ENCODE assay signal across 25 cellular contexts in the genomic region with DNA sequence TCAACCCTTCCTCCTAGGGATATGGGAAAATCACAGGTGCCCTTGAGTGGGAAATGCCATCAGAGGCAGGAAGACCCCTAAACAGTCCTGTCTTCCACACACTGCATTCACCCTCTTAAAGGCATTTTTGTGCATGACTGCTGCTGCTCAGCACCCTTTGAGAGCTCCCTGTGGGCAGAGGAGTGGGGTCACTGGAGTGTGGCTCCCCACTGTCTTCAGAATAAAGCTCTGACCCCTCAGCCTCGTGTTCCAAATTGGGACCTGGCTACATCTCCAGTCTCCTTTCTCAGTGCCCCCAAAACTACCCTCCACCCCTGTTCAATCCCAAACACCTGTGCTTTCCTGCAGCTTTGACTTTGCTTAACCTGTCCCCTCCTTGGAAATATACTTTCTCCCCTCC. TPM values are rescaled to one million over a fixed set of nuclear protein-coding genes. Genes with fewer than 3 reads are reported as not detected.
"Had no signal": no experiment of that assay in that cellular context is flagged by ENCODE, and none has a peak within 500 bp of the region (broad histone marks: within the 10 kb centered on the region; RNA-seq: fewer than 3 reads in every experiment).

No MANE protein-coding gene starts in this region.

- DNase-seq: activated CD4-positive, alpha-beta T cell treated with anti-CD3 and anti-CD28 coated beads, Interleukin-2, amount 50 U/mL, for 4 hours; activated gamma-delta T cell; amygdala; central memory CD4-positive, alpha-beta T cell; colonic mucosa; midbrain; occipital lobe; stimulated activated CD4-positive, alpha-beta T cell treated with anti-CD3 and anti-CD28 coated beads, Interleukin-4, amount 100 ng/mL, for 24 hours had no signal

- H3K9me3 ChIP-seq: body of pancreas, colonic mucosa, esophagus muscularis mucosa, gastroesophageal sphincter, thoracic aorta, upper lobe of left lung had no signal

- H3K36me3 ChIP-seq: colonic mucosa, esophagus muscularis mucosa, gastroesophageal sphincter, heart left ventricle, thoracic aorta, upper lobe of left lung had no signal

- H3K36me3 Mint-ChIP-seq: activated naive CD8-positive, alpha-beta T cell; stimulated activated effector memory CD8-positive, alpha-beta T cell treated with anti-CD3 and anti-CD28 coated beads, Interleukin-12 subunit alpha, Interleukin-12 subunit beta, amount 100 ng/mL, for 72 hours had no signal

- H3K4me3 Mint-ChIP-seq: activated naive CD8-positive, alpha-beta T cell; stimulated activated effector memory CD8-positive, alpha-beta T cell treated with anti-CD3 and anti-CD28 coated beads, Interleukin-12 subunit alpha, Interleukin-12 subunit beta, amount 100 ng/mL, for 72 hours had no signal

- H3K27me3 ChIP-seq: body of pancreas, gastroesophageal sphincter, upper lobe of left lung had no signal

- ATAC-seq: body of pancreas; gastroesophageal sphincter; heart left ventricle; left colon; right cardiac atrium; stimulated activated effector memory CD8-positive, alpha-beta T cell treated with anti-CD3 and anti-CD28 coated beads, Interleukin-12 subunit alpha, Interleukin-12 subunit beta, amount 100 ng/mL, for 72 hours had no signal

- H3K4me1 Mint-ChIP-seq: stimulated activated effector memory CD8-positive, alpha-beta T cell treated with anti-CD3 and anti-CD28 coated beads, Interleukin-12 subunit alpha, Interleukin-12 subunit beta, amount 100 ng/mL, for 72 hours had no signal

- H3K9me3 Mint-ChIP-seq: stimulated activated effector memory CD8-positive, alpha-beta T cell treated with anti-CD3 and anti-CD28 coated beads, Interleukin-12 subunit alpha, Interleukin-12 subunit beta, amount 100 ng/mL, for 72 hours had no signal

- FAIRE-seq: endothelial cell of umbilical vein, TTC549 had no signal

- H3K27ac ChIP-seq: body of pancreas, colonic mucosa, SK-N-MC, thoracic aorta, upper lobe of left lung had no signal

- H3K27ac Mint-ChIP-seq: activated naive CD8-positive, alpha-beta T cell; stimulated activated effector memory CD8-positive, alpha-beta T cell treated with anti-CD3 and anti-CD28 coated beads, Interleukin-12 subunit alpha, Interleukin-12 subunit beta, amount 100 ng/mL, for 72 hours had no signal

- H3K4me3 ChIP-seq: body of pancreas, colonic mucosa, esophagus muscularis mucosa, gastroesophageal sphincter, SK-N-MC, smooth muscle cell, thoracic aorta had no signal

RNA-seq across cellular contexts. Expression of gene CHRDL2, which starts 46.6 kb away (rescaled TPM):
- total RNA-seq: body of pancreas; endothelial cell of umbilical vein; lung microvascular endothelial cell; occipital lobe; T-helper 2 cell treated with Interferon-gamma antibody and Interleukin-4, amounts not matched to agents 100 ng/mL and 5 ng/mL, for 36 hours had no signal
- polyA plus RNA-seq: endothelial cell of umbilical vein, neural cell had no signal
